In genomic region chr11:92550411-92550810, GRCh38 we compare ENCODE assay signal across 15 cellular contexts.
A peak's percentile ranks its signal among the peaks of the same experiment; 100 is the strongest.
DNase-seq lines count a peak whose midpoint lies in the region; ATAC-seq, FAIRE-seq and TF ChIP-seq lines count a peak whose summit lies in the region.
"Had no signal": no experiment of that assay in that cellular context is flagged by ENCODE, and none has a peak within 500 bp of the region (broad histone marks: within the 10 kb centered on the region; RNA-seq: fewer than 3 reads in every experiment).

No MANE protein-coding gene starts in this region.

- peak in 1 of 2 experiments; percentile 93; a peak in 2 of 3 replicates for TF ChIP-seq EP300 in H1 (IDR thresholded peaks at IDR 0.05; ENCODE audit: borderline replicate concordance in 1 of 2, low read depth in 2 of 2, low read length in 2 of 2)

- no peak overlapping the region for H4K8ac ChIP-seq in H1 (ENCODE audit: extremely low read depth, insufficient read depth, low read length)

- no peaks in the 10 kb centered on the region for H4K20me1 ChIP-seq in H1 (replicated peaks in 1 of 2; ENCODE audit: control insufficient read depth in 1 of 2, insufficient read depth in 2 of 2, low read length in 2 of 2)
- H4K20me1 ChIP-seq: BLaER1 treated with 17β-estradiol and CSF1 and Interleukin-3, amounts not matched to agents 10 nM and 100 nM had no signal

- H3K4me3 ChIP-seq in H1 (ENCODE audit: extremely low read depth in 1 of 4, insufficient read depth in 2 of 4, low read depth in 3 of 4, low read length in 4 of 4) (no peak overlapping the region), pancreas (no peak overlapping the region)
- H3K4me3 ChIP-seq: BLaER1 treated with 17β-estradiol and CSF1 and Interleukin-3, amounts not matched to agents 10 nM and 100 nM; PC-9; testis had no signal

- H4K5ac ChIP-seq in H1 (ENCODE audit: insufficient read length, low read depth, low read length): no peak overlapping the region

- TF ChIP-seq CTCF in H1 (IDR thresholded peaks at IDR 0.05; ENCODE audit: control extremely low read depth in 1 of 3, insufficient read depth in 1 of 3, low read depth in 1 of 3, low read length in 3 of 3): peak in 1 of 3 experiments; percentile 12; a peak in 1 of 4 replicates
- TF ChIP-seq CTCF in pancreas (IDR thresholded peaks at IDR 0.05): no peak

- H3K79me1 ChIP-seq in H1 (ENCODE audit: low read depth, low read length): no peaks in the 10 kb centered on the region

- intact Hi-C loops in pancreas (cut with DNase I): no loop called here
- intact Hi-C loops in posterior vena cava (cut with DNase I): no loop called here

- no peaks in the 10 kb centered on the region for H3K23me2 ChIP-seq in H1 (ENCODE audit: low read depth, low read length)

- no peak overlapping the region for H3K4ac ChIP-seq in H1 (replicated peaks; ENCODE audit: insufficient read length, low read depth, low read length)

- H2AFZ ChIP-seq in H1 (ENCODE audit: low read length): no peak overlapping the region
- H2AFZ ChIP-seq: PC-9 had no signal

- no peaks in the 10 kb centered on the region for H3K36me3 ChIP-seq in H1 (ENCODE audit: control insufficient read depth in 2 of 4, insufficient read depth in 4 of 4, low read length in 3 of 4)
- no peaks in the 10 kb centered on the region for H3K36me3 ChIP-seq in pancreas
- H3K36me3 ChIP-seq: BLaER1 treated with 17β-estradiol and CSF1 and Interleukin-3, amounts not matched to agents 10 nM and 100 nM had no signal

- H3K9me3 ChIP-seq in H1 (ENCODE audit: insufficient read depth in 2 of 2, low read depth in 1 of 2, low read length in 1 of 2) (no peaks in the 10 kb centered on the region), pancreas (no peaks in the 10 kb centered on the region)
- H3K9me3 ChIP-seq: BLaER1 treated with 17β-estradiol and CSF1 and Interleukin-3, amounts not matched to agents 10 nM and 100 nM; testis had no signal

- DNase-seq in NCI-H2227 (lab: John Stamatoyannopoulos, UW; ENCODE audit: unreplicated experiment) (peak; percentile 2), NCI-H2227 treated with DMSO at 0.1 percent for 48 hours (lab: John Stamatoyannopoulos, UW) (no peak), NCI-H2081 treated with DMSO at 0.1 percent for 48 hours (lab: John Stamatoyannopoulos, UW) (peak; percentile 83), H1 (ENCODE audit: low read depth in 1 of 2, low spot score in 2 of 2) (peak; percentile 62 to 71), pancreas (peak in 4 of 6 donors; percentile 24 to 53 (median 48)), germinal center (ENCODE audit: low spot score) (no peak), posterior vena cava (ENCODE audit: low spot score) (no peak)
- DNase-seq: effector memory CD8-positive, alpha-beta T cell; nephron progenitor cell; PC-9; testis had no signal

- ATAC-seq in pancreas: peak; percentile 70 to 92 (median 83)
- no peak for ATAC-seq in HG02870 (IDR thresholded peaks at IDR 0.05; ENCODE audit: unreplicated experiment)
- ATAC-seq: effector memory CD8-positive, alpha-beta T cell; SK-N-SH treated with all-trans-retinoic acid at 6 μM for 48 hours had no signal

- CTCF ChIA-PET in H1 (lab: Charles Lee; ENCODE audit: partially characterized antibody): interaction anchor here (0.6 to 2.4 kb wide), 7 partner anchors 8 to 1306 kb away, joined by 3 to 7 read pairs (median 3); no protein-coding TSS in a partner anchor

- FAIRE-seq in H1 (lab: Jason Lieb, UNC) (peak; percentile 97), pancreas (lab: Jason Lieb, UNC) (no peak)

- H3K27me3 ChIP-seq in H1 (replicated peaks in 1 of 4; ENCODE audit: control insufficient read depth in 3 of 4, extremely low read depth in 1 of 4, insufficient read depth in 3 of 4, low read length in 3 of 4) (no peaks in the 10 kb centered on the region), pancreas (no peaks in the 10 kb centered on the region)
- H3K27me3 ChIP-seq: BLaER1 treated with 17β-estradiol and CSF1 and Interleukin-3, amounts not matched to agents 10 nM and 100 nM; testis had no signal

- no peak overlapping the region for H3K56ac ChIP-seq in H1 (replicated peaks; ENCODE audit: insufficient read length, low read depth, low read length)

- no peak overlapping the region for H2AK5ac ChIP-seq in H1 (ENCODE audit: low read depth, low read length)

- POLR2A ChIA-PET in H1 (lab: Charles Lee; ENCODE audit: partially characterized antibody): interaction anchor here (0.6 to 1.0 kb wide), 3 partner anchors 13 to 201 kb away, joined by 3 to 4 read pairs (median 4); no protein-coding TSS in a partner anchor

- no peak overlapping the region for H3K23ac ChIP-seq in H1 (ENCODE audit: insufficient read length)

- no peak for TF ChIP-seq POLR2A in H1 (IDR thresholded peaks at IDR 0.05; ENCODE audit: control extremely low read depth in 1 of 2, low read depth in 2 of 2, low read length in 2 of 2)

- peak; percentile 24 to 34; a peak in 3 of 4 replicates for TF ChIP-seq RAD21 in H1 (IDR thresholded peaks at IDR 0.05 in 1 of 2, conservative IDR thresholded peaks at IDR 0.05 in 1 of 2; ENCODE audit: low read depth in 2 of 2, low read length in 2 of 2)

- H3K18ac ChIP-seq in H1 (ENCODE audit: extremely low read depth, low read length): no peak overlapping the region

- H2BK120ac ChIP-seq in H1 (replicated peaks; ENCODE audit: low read depth, low read length): no peak overlapping the region

- H3K14ac ChIP-seq in H1 (ENCODE audit: insufficient read length): no peak overlapping the region

- H2BK15ac ChIP-seq in H1 (ENCODE audit: low read length): no peak overlapping the region

- peaks cover 1 to 35% (median 16%) of the 10 kb centered on the region in 4 experiments; a peak in 5 of 7 replicates for H3K4me1 ChIP-seq in H1 (replicated peaks in 1 of 4; ENCODE audit: control insufficient read depth in 3 of 4, insufficient read depth in 4 of 4, low read length in 3 of 4)
- H3K4me1 ChIP-seq in pancreas: peaks cover 0 to 6% (median 6%) of the 10 kb centered on the region in 3 donors
- H3K4me1 ChIP-seq: BLaER1 treated with 17β-estradiol and CSF1 and Interleukin-3, amounts not matched to agents 10 nM and 100 nM; testis had no signal

- H3K79me2 ChIP-seq in H1 (ENCODE audit: control insufficient read depth in 1 of 2, insufficient read depth in 2 of 2, low read length in 2 of 2): no peaks in the 10 kb centered on the region

- no peak overlapping the region for H2BK12ac ChIP-seq in H1 (ENCODE audit: low read depth, low read length)

- H2BK5ac ChIP-seq in H1 (ENCODE audit: low read depth, low read length): no peak overlapping the region

- H3K27ac ChIP-seq in H1 (ENCODE audit: low read depth, low read length): no peak overlapping the region
- no peak overlapping the region for H3K27ac ChIP-seq in pancreas
- H3K27ac ChIP-seq: 22Rv1; BLaER1 treated with 17β-estradiol and CSF1 and Interleukin-3, amounts not matched to agents 10 nM and 100 nM; PC-9; testis had no signal

- H3K9ac ChIP-seq in H1 (replicated peaks in 1 of 4; ENCODE audit: extremely low read depth in 1 of 4, low read depth in 3 of 4, low read length in 3 of 4): no peak overlapping the region
- H3K9ac ChIP-seq: BLaER1 treated with 17β-estradiol and CSF1 and Interleukin-3, amounts not matched to agents 10 nM and 100 nM had no signal

- no peak overlapping the region for H4K91ac ChIP-seq in H1 (replicated peaks; ENCODE audit: insufficient read length, low read length)

- H2BK20ac ChIP-seq in H1 (ENCODE audit: low read length): no peak overlapping the region

- peak overlapping the region; percentile 21 to 43; a peak in 2 of 4 replicates for H3K4me2 ChIP-seq in H1 (ENCODE audit: insufficient read depth in 1 of 2, low read depth in 2 of 2, low read length in 2 of 2)
- H3K4me2 ChIP-seq: BLaER1 treated with 17β-estradiol and CSF1 and Interleukin-3, amounts not matched to agents 10 nM and 100 nM; PC-9 had no signal

TF ChIP-seq in H1, 55 proteins besides CTCF, POLR2A, EP300 and RAD21 (continues in another document):
- TF ChIP-seq BCL11A (IDR thresholded peaks at IDR 0.05; ENCODE audit: low read depth in 2 of 2, low read length in 2 of 2) (peak; percentile 93 to 98), SP2 (IDR thresholded peaks at IDR 0.05; ENCODE audit: low read length) (0 out of 2 replicates have a peak, but pooled peaks have one; percentile 6), GABPA (IDR thresholded peaks at IDR 0.05; ENCODE audit: borderline replicate concordance, insufficient read depth, low read length) (no peak), NANOG (IDR thresholded peaks at IDR 0.05; ENCODE audit: insufficient read depth, low read depth, low read length, poor library complexity, severe bottlenecking) (peak; percentile 100), ASH2L (IDR thresholded peaks at IDR 0.05; ENCODE audit: low read length) (no peak), CREB1 (IDR thresholded peaks at IDR 0.05) (no peak), RFX5 (IDR thresholded peaks at IDR 0.05; ENCODE audit: borderline replicate concordance, low read depth, low read length) (no peak), HDAC6 (IDR thresholded peaks at IDR 0.05; ENCODE audit: low read depth, low read length) (no peak)

Comparison
In these comparisons a context has a peak if more than half of its experiments do, and no peak if none do; other contexts are left out.
1. DNase-seq: peak in NCI-H2227 (single experiment), NCI-H2081 treated with DMSO at 0.1 percent for 48 hours (single experiment), H1 (2 of 2) and pancreas (4 of 6); none in NCI-H2227 treated with DMSO at 0.1 percent for 48 hours (single experiment), germinal center (single experiment) and posterior vena cava (single experiment).